In genomic region chr11:90661233-90661632, GRCh38 we compare ENCODE assay signal across 25 cellular contexts.
DNase-seq lines count a peak whose midpoint lies in the region; ATAC-seq lines count a peak whose summit lies in the region.
"Had no signal": no experiment of that assay in that cellular context is flagged by ENCODE, and none has a peak within 500 bp of the region (broad histone marks: within the 10 kb centered on the region; RNA-seq: fewer than 3 reads in every experiment).

No MANE protein-coding gene starts in this region.

- no peak for DNase-seq in anterior cingulate cortex (lab: John Stamatoyannopoulos, UW)
- DNase-seq in stimulated activated CD4-positive, alpha-beta T cell treated with anti-CD3 and anti-CD28 coated beads, Interleukin-4, amount 100 ng/mL, for 1 hour, result no peak
- DNase-seq: activated CD4-positive, alpha-beta memory T cell treated with anti-CD3 and anti-CD28 coated beads for 36 hours; activated CD8-positive, alpha-beta memory T cell treated with anti-CD3 and anti-CD28 coated beads, Interleukin-2, amount 50 U/mL, for 48 hours; activated naive CD8-positive, alpha-beta T cell treated with anti-CD3 and anti-CD28 coated beads for 36 hours; caudate nucleus; dermis blood vessel endothelial cell; DMS79; left ventricle myocardium superior; naive thymus-derived CD8-positive, alpha-beta T cell; NCI-H1436; NCI-H2107; NCI-H510A; NK-92 treated with Interleukin-12 subunit alpha and Interleukin-12 subunit beta, amount 100 ng/mL, for 24 hours; occipital lobe; SIG-M5; upper lobe of left lung had no signal

- ATAC-seq in GM18858 (IDR thresholded peaks at IDR 0.05; ENCODE audit: unreplicated experiment) (peak; percentile 51), GM19463 (IDR thresholded peaks at IDR 0.05; ENCODE audit: unreplicated experiment) (peak; percentile 81), HG02981 (IDR thresholded peaks at IDR 0.05; ENCODE audit: unreplicated experiment) (peak; percentile 91), HG03521 (IDR thresholded peaks at IDR 0.05; ENCODE audit: unreplicated experiment) (peak; percentile 69), HG03039 (IDR thresholded peaks at IDR 0.05; ENCODE audit: unreplicated experiment) (no peak), GM21360 (IDR thresholded peaks at IDR 0.05; ENCODE audit: unreplicated experiment) (no peak)
- ATAC-seq: activated CD4-positive, CD25-positive, alpha-beta regulatory T cell treated with anti-CD3 and anti-CD28 coated beads, Interleukin-2, amount 50 U/mL, for 24 hours; left ventricle myocardium superior; naive thymus-derived CD8-positive, alpha-beta T cell; Panc1 had no signal

Comparison
In these comparisons a context has a peak if more than half of its experiments do, and no peak if none do; other contexts are left out.
1. ATAC-seq: peak in GM18858 (single experiment), GM19463 (single experiment), HG02981 (single experiment) and HG03521 (single experiment); none in HG03039 (single experiment) and GM21360 (single experiment).